ENCODE assay signal across 1 cellular context in the genomic region with DNA sequence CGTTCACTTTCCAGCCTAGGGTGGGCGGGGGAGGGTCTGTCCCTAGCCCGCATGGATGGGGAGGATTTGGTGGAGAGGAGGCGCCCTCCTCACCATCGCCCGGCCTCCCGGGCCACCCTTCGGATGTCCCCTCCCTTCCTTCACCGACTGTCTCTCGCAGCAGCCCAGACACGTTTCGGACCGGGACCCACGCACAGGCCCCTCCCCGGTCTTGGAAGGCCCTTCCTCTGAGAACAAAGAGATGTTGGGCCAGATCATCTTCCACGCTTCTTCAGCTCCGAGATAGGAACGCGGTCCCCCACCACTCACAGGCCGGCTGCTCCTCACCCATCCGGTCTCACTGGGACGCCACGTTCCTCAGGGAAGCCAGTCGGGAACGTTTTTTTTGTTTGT.
A peak's percentile ranks its signal among the peaks of the same experiment; 100 is the strongest.
TF ChIP-seq lines count a peak whose summit lies in the region.

No MANE protein-coding gene starts in this region.

TF ChIP-seq in GM12878, 131 proteins besides CTCF, POLR2A, EP300 and RAD21:
- TF ChIP-seq PML (IDR thresholded peaks at IDR 0.05; ENCODE audit: low read length) = no peak
- TF ChIP-seq MTA3 (IDR thresholded peaks at IDR 0.05; ENCODE audit: borderline replicate concordance, low read length) = 0 out of 2 replicates have a peak, but pooled peaks have one; percentile 52
- TF ChIP-seq GATAD2B (conservative IDR thresholded peaks at IDR 0.05; ENCODE audit: low read depth) = no peak
- TF ChIP-seq FOXM1 (IDR thresholded peaks at IDR 0.05; ENCODE audit: low read depth, low read length) = no peak
- no peak for TF ChIP-seq CREB1 (IDR thresholded peaks at IDR 0.05; ENCODE audit: low read depth)
